18 cellular contexts compared by ENCODE assay signal in the genomic region with DNA sequence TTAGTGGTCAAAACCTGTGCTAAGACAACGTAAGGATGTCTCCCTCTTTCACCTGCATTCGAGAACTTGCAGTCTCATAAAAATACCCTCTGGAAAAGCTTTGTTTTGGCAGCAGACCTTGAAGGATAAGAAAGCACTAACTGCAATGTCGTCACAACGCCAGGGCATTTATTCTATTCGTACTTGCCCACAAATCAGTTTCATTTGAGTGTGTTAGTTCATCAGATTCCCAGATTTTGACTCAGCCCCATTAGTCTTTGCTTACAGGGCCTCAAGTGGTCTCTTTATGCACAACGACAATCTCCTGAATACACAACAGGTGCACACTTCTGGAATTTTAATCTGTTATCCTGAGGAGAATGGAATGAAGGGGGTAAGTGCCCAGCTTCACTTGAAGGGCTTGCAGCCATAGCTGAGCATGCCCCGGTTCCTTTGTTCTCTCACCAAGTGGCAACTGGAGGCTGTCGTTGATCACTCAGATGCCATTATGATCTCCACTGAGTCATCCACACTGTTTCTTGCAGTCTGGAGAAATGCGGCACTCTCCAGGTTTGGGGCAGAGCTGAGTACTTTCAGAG. TPM values are rescaled to one million over a fixed set of nuclear protein-coding genes. Genes with fewer than 3 reads are reported as not detected.
"Had no signal": no experiment of that assay in that cellular context is flagged by ENCODE, and none has a peak within 500 bp of the region (broad histone marks: within the 10 kb centered on the region; RNA-seq: fewer than 3 reads in every experiment).

No MANE protein-coding gene starts in this region.

- H3K36me3 ChIP-seq: breast epithelium, right atrium auricular region, transverse colon had no signal

- H3K27me3 ChIP-seq: right atrium auricular region, transverse colon had no signal

- H3K27ac ChIP-seq: breast epithelium, dorsolateral prefrontal cortex, right atrium auricular region, skin epidermis, transverse colon had no signal

- ATAC-seq: mucosa of descending colon; natural killer cell; stimulated activated naive B cell treated with anti-CD40 and anti-IgM and Interleukin-4, amounts not matched to agents 10 μg/mL and 1 μg/mL and 100 μg/mL, for 72 hours had no signal

- DNase-seq: activated CD4-positive, alpha-beta T cell treated with anti-CD3 and anti-CD28 coated beads, Interleukin-2, amount 50 U/mL, for 1 hour; activated CD4-positive, CD25-positive, alpha-beta regulatory T cell; activated naive CD4-positive, alpha-beta T cell; activated naive CD8-positive, alpha-beta T cell treated with anti-CD3 and anti-CD28 coated beads, Interleukin-2, amount 10 ng/mL, durations not matched to agents 7 days and 5 days; dorsolateral prefrontal cortex; endodermal cell; mucosa of descending colon; natural killer cell; stimulated activated CD4-positive, alpha-beta T cell treated with anti-CD3 and anti-CD28 coated beads, Interleukin-15, amount 100 ng/mL, for 24 hours; stimulated activated CD4-positive, alpha-beta T cell treated with anti-CD3 and anti-CD28 coated beads, Interleukin-4, amount 100 ng/mL, for 1 hour; stimulated activated naive B cell treated with anti-CD40 and anti-IgM and Interleukin-4, amounts not matched to agents 10 μg/mL and 1 μg/mL and 100 μg/mL, for 72 hours; transverse colon had no signal

- H3K4me3 ChIP-seq: breast epithelium, dorsolateral prefrontal cortex, mucosa of descending colon, right atrium auricular region, skin epidermis, transverse colon had no signal

- H3K4me1 ChIP-seq: breast epithelium, right atrium auricular region, transverse colon had no signal

- H3K9me3 ChIP-seq: breast epithelium, mucosa of descending colon, right atrium auricular region, transverse colon had no signal

RNA-seq across cellular contexts. Expression of gene CLEC19A, which starts 58.8 kb away (rescaled TPM):
- total RNA-seq: activated CD8-positive, alpha-beta memory T cell treated with anti-CD3 and anti-CD28 coated beads for 36 hours; activated naive CD8-positive, alpha-beta T cell treated with anti-CD3 and anti-CD28 coated beads, Interleukin-2, amount 10 ng/mL, durations not matched to agents 7 days and 5 days; activated T-helper 1 cell treated with anti-CD3 and anti-CD28 coated beads, Interleukin-12 subunit alpha, Interleukin-12 subunit beta, Interleukin-2, Interleukin-4 antibody, amounts not matched to agents 30 ng/mL and 10 ng/mL and 1 ng/mL, durations not matched to agents 14 hours and 24 hours and 36 hours; epithelial cell of proximal tubule; mucosa of descending colon; natural killer cell; right atrium auricular region; transverse colon had no signal
